In genomic region chr11:72722050-72722748, GRCh38 we compare ENCODE assay signal across 8 cellular contexts. TPM values are rescaled to one million over a fixed set of nuclear protein-coding genes. Genes with fewer than 3 reads are reported as not detected.
DNase-seq lines count a peak whose midpoint lies in the region; ATAC-seq lines count a peak whose summit lies in the region.

No MANE protein-coding gene starts in this region.

- DNase-seq in C1 segment of cervical spinal cord (lab: John Stamatoyannopoulos, UW) = peak in 13 of 14 donors; percentile 50 to 97 (median 81)
- peak; percentile 97 for DNase-seq in GM19240 (ENCODE audit: insufficient read length, low spot score)
- peak; percentile 82 for DNase-seq in NCI-H526 treated with DMSO at 0.1 percent for 48 hours (lab: John Stamatoyannopoulos, UW)
- peak; percentile 76 to 77 for DNase-seq in activated CD4-positive, alpha-beta T cell treated with anti-CD3 and anti-CD28 coated beads, Interleukin-2, amount 50 U/mL, for 4 hours
- peak; percentile 92 for DNase-seq in dermis blood vessel endothelial cell
- DNase-seq in medulla oblongata (ENCODE audit: extremely low spot score) = peak; percentile 96
- peak; percentile 70 to 80 (median 72) for DNase-seq in stimulated activated CD4-positive, alpha-beta T cell treated with anti-CD3 and anti-CD28 coated beads, TNF-alpha, amount 100 ng/mL, for 24 hours (ENCODE audit: low read depth in 3 of 3)

- peak; percentile 68 for ATAC-seq in HG03442 (IDR thresholded peaks at IDR 0.05; ENCODE audit: unreplicated experiment)

RNA-seq across cellular contexts. Expression of gene ARAP1, which starts 30.0 kb away (rescaled TPM):
- 80.0 and 127 TPM in 2 replicates for total RNA-seq in dermis blood vessel endothelial cell

RNA-seq across cellular contexts. Expression of gene PDE2A, which starts 48.0 kb away (rescaled TPM):
- total RNA-seq in dermis blood vessel endothelial cell = 351 and 380 TPM in 2 replicates

Comparison
In these comparisons a context has a peak if more than half of its experiments do, and no peak if none do; other contexts are left out.
1. Peak in every context shown above with its lines: DNase-seq and ATAC-seq.